In the genomic region with DNA sequence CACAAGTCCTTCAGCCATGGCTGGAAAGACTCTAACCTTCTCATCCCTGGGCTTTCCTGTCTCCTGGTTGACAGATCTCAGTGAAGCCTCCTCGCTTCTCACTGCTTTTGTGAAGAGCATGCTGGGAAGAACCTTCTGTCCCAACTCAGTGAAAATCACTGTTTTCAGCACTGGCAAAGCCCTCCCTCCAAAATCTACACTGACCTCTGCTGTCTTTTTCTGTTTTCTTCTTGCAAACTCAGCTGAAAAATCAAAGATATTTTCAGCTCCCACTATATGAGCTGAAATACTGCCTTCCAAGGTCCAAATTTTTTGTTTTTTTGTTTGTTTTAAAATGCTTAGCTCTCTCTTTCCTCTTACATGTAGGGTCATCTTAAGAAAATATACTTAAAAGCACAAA, we compare ENCODE assay signal across 22 cellular contexts.
"Had no signal": no experiment of that assay in that cellular context is flagged by ENCODE, and none has a peak within 500 bp of the region (broad histone marks: within the 10 kb centered on the region; RNA-seq: fewer than 3 reads in every experiment).

No MANE protein-coding gene starts in this region.

- H3K4me1 ChIP-seq: SJSA1 had no signal

- H3K36me3 ChIP-seq: SJSA1 had no signal

- H3K9me3 ChIP-seq: SJSA1 had no signal

- H3K4me2 ChIP-seq: KMS-11 had no signal

- H3K9ac ChIP-seq: KMS-11 had no signal

- DNase-seq: Kasumi-1, MM.1S, NCI-H1092 treated with DMSO at 0.1 percent for 48 hours, NCI-H1436, NCI-H187, NCI-H2029, NCI-H2081 treated with DMSO at 0.1 percent for 48 hours, NCI-H2171, NCI-H226, NCI-H446, NCI-H510A, NCI-H524 treated with DMSO at 0.1 percent for 48 hours, NCI-H69, NCI-H774, Right ventricle myocardium superior, RPMI8226, SIG-M5 had no signal

- ATAC-seq: K562 had no signal

- H3K27ac ChIP-seq: HL-60, KMS-11, SJSA1, SK-N-MC had no signal

- H3K4me3 ChIP-seq: K562, SJSA1, SK-N-MC had no signal
